ENCODE assay signal across 8 cellular contexts in genomic region chr11:46489668-46490560, GRCh38.
DNase-seq lines count a peak whose midpoint lies in the region; ATAC-seq and TF ChIP-seq lines count a peak whose summit lies in the region.

No MANE protein-coding gene starts in this region.

- peak; percentile 83 for ATAC-seq in activated T-helper 17 cell treated with anti-CD3 and anti-CD28 coated beads, Interleukin-2, amount 50 U/mL, for 72 hours (replicated peaks)
- ATAC-seq in left ventricle myocardium superior, result peak; percentile 55
- no peak for ATAC-seq in HG03196 (IDR thresholded peaks at IDR 0.05; ENCODE audit: unreplicated experiment)

- no peak overlapping the region for H3K4me3 Mint-ChIP-seq in activated T-helper 17 cell treated with anti-CD3 and anti-CD28 coated beads, Interleukin-2, amount 50 U/mL, for 72 hours

- H3K36me3 Mint-ChIP-seq in activated T-helper 17 cell treated with anti-CD3 and anti-CD28 coated beads, Interleukin-2, amount 50 U/mL, for 72 hours (ENCODE audit: low read depth), result peaks cover 58% of the 10 kb centered on the region

- intact Hi-C loops in left ventricle myocardium superior (cut with micrococcal nuclease) (loop anchor here (5.0 kb wide), 1 partner anchor 37 kb away; no protein-coding TSS in a partner anchor), testis (cut with DNase I; ENCODE audit: low total_unique reads) (no loop called here)

- no peaks in the 10 kb centered on the region for H3K4me1 ChIP-seq in testis

- 72 to 73% methylated on average over 6 of the region's 6 CpGs for WGBS in testis, 2 donors

- H3K27ac Mint-ChIP-seq in activated T-helper 17 cell treated with anti-CD3 and anti-CD28 coated beads, Interleukin-2, amount 50 U/mL, for 72 hours, result peak overlapping the region; percentile 78

- H3K27ac ChIP-seq in testis, result no peak overlapping the region

- TF ChIP-seq POLR2A in testis (IDR thresholded peaks at IDR 0.05), result no peak

- H3K4me1 Mint-ChIP-seq in activated T-helper 17 cell treated with anti-CD3 and anti-CD28 coated beads, Interleukin-2, amount 50 U/mL, for 72 hours, result peaks cover 5% of the 10 kb centered on the region

- TF ChIP-seq CTCF in testis (IDR thresholded peaks at IDR 0.05), result peak in 1 of 3 experiments; percentile 35

- H3K36me3 ChIP-seq in testis (ENCODE audit: low read depth, missing control alignments), result no peaks in the 10 kb centered on the region

- H3K4me3 ChIP-seq in testis, result no peak overlapping the region

- no peaks in the 10 kb centered on the region for H3K27me3 Mint-ChIP-seq in activated T-helper 17 cell treated with anti-CD3 and anti-CD28 coated beads, Interleukin-2, amount 50 U/mL, for 72 hours

- CTCF ChIA-PET in HEK293T (lab: Yijun Ruan, JAX), result interaction anchor here (0.6 to 2.8 kb wide), 19 partner anchors 9 to 1239 kb away, joined by 3 to 23 read pairs (median 4); no protein-coding TSS in a partner anchor

- POLR2A ChIA-PET in HEK293T (lab: Yijun Ruan, JAX), result no interaction called here

- H3K9me3 ChIP-seq in testis, result no peaks in the 10 kb centered on the region

- H3K9me3 Mint-ChIP-seq in activated T-helper 17 cell treated with anti-CD3 and anti-CD28 coated beads, Interleukin-2, amount 50 U/mL, for 72 hours, result no peaks in the 10 kb centered on the region

- DNase-seq in DMS153 treated with DMSO at 0.1 percent for 48 hours (lab: John Stamatoyannopoulos, UW; ENCODE audit: unreplicated experiment) (peak; percentile 25), HEK293T (ENCODE audit: extremely low spot score) (peak; percentile 58), NCI-H69 (lab: John Stamatoyannopoulos, UW) (peak; percentile 74), left ventricle myocardium superior (no peak), testis (no peak)
- peak; percentile 16 to 25 for DNase-seq in stimulated activated CD4-positive, alpha-beta T cell treated with anti-CD3 and anti-CD28 coated beads, Interleukin-2, amount 100 ng/mL, for 24 hours

- no peaks in the 10 kb centered on the region for H3K27me3 ChIP-seq in testis

TF ChIP-seq in HEK293T, 16 proteins besides CTCF, POLR2A, EP300 and RAD21:
- TF ChIP-seq HDGF (IDR thresholded peaks at IDR 0.05; ENCODE audit: borderline replicate concordance), result no peak
- TF ChIP-seq ELF4 (IDR thresholded peaks at IDR 0.05), result no peak
- TF ChIP-seq TARDBP (IDR thresholded peaks at IDR 0.05), result no peak
- no peak for TF ChIP-seq FOXM1 (IDR thresholded peaks at IDR 0.05; ENCODE audit: borderline replicate concordance)
- TF ChIP-seq CTBP1 (IDR thresholded peaks at IDR 0.05; ENCODE audit: borderline replicate concordance), result no peak
- TF ChIP-seq LEF1 (IDR thresholded peaks at IDR 0.05; ENCODE audit: borderline replicate concordance), result no peak
- TF ChIP-seq FOXA1 (IDR thresholded peaks at IDR 0.05), result no peak
- no peak for TF ChIP-seq BHLHE40 (IDR thresholded peaks at IDR 0.05; ENCODE audit: borderline replicate concordance)
- TF ChIP-seq NFRKB (IDR thresholded peaks at IDR 0.05), result no peak
- TF ChIP-seq, protein P1, sequence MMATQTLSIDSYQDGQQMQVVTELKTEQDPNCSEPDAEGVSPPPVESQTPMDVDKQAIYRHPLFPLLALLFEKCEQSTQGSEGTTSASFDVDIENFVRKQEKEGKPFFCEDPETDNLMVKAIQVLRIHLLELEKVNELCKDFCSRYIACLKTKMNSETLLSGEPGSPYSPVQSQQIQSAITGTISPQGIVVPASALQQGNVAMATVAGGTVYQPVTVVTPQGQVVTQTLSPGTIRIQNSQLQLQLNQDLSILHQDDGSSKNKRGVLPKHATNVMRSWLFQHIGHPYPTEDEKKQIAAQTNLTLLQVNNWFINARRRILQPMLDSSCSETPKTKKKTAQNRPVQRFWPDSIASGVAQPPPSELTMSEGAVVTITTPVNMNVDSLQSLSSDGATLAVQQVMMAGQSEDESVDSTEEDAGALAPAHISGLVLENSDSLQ (IDR thresholded peaks at IDR 0.05), result no peak
- TF ChIP-seq SUZ12 (IDR thresholded peaks at IDR 0.05), result no peak
- no peak for TF ChIP-seq L3MBTL2 (conservative IDR thresholded peaks at IDR 0.05)
- TF ChIP-seq ZNF384 (IDR thresholded peaks at IDR 0.05), result no peak
- no peak for TF ChIP-seq ARNT (IDR thresholded peaks at IDR 0.05)
- no peak for TF ChIP-seq SP1 (IDR thresholded peaks at IDR 0.05)

Comparison
In these comparisons a context has a peak if more than half of its experiments do, and no peak if none do; other contexts are left out.
1. DNase-seq: peak in DMS153 treated with DMSO at 0.1 percent for 48 hours (single experiment), HEK293T (single experiment), NCI-H69 (single experiment) and stimulated activated CD4-positive, alpha-beta T cell treated with anti-CD3 and anti-CD28 coated beads, Interleukin-2, amount 100 ng/mL, for 24 hours (2 of 2); none in left ventricle myocardium superior (single experiment) and testis (single experiment).